In the genomic region with DNA sequence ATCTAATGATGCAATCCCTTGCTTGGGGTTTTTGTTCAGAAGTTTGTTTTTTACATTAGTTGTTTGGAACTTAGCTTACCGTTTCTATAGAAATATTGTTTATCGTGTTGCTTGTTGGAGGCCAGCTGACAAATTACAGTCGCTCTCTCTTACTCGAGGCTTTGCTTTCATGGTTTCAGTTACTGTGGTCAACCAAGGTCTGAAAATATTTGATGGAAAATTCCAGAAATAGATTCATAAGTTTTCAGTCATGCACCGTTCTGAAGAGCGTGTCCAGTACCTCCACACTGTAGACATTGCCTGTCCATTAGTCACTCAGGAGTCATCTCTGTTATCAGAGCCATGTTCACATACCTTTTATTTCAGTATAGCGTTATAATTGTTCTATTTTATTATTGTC, we compare ENCODE assay signal across 14 cellular contexts. TPM values are rescaled to one million over a fixed set of nuclear protein-coding genes. Genes with fewer than 3 reads are reported as not detected.
DNase-seq lines count a peak whose midpoint lies in the region; ATAC-seq lines count a peak whose summit lies in the region.
"Had no signal": no experiment of that assay in that cellular context is flagged by ENCODE, and none has a peak within 500 bp of the region (broad histone marks: within the 10 kb centered on the region; RNA-seq: fewer than 3 reads in every experiment).

No MANE protein-coding gene starts in this region.

- no peaks in the 10 kb centered on the region for H3K9me3 Mint-ChIP-seq in CD8-positive, alpha-beta memory T cell
- H3K9me3 Mint-ChIP-seq: central memory CD8-positive, alpha-beta T cell; WTC11 had no signal

- no peak overlapping the region for H3K27ac ChIP-seq in CD8-positive, alpha-beta memory T cell (ENCODE audit: low read depth, low read length)
- H3K27ac ChIP-seq in right cardiac atrium (ENCODE audit: low read length) = no peak overlapping the region
- H3K27ac ChIP-seq: KMS-11 had no signal

- H3K4me1 Mint-ChIP-seq in CD8-positive, alpha-beta memory T cell = peaks cover 6 to 37% (median 23%) of the 10 kb centered on the region in 3 donors

- peaks cover 6 to 63% (median 25%) of the 10 kb centered on the region in 3 donors for H3K36me3 Mint-ChIP-seq in CD8-positive, alpha-beta memory T cell

- H3K27ac Mint-ChIP-seq in CD8-positive, alpha-beta memory T cell = peak overlapping the region in 3 of 8 donors; percentile 25 to 58 (median 37)
- H3K27ac Mint-ChIP-seq: WTC11 had no signal

- H3K27me3 ChIP-seq in CD8-positive, alpha-beta memory T cell (ENCODE audit: insufficient read depth, low read length, poor library complexity, severe bottlenecking) = no peaks in the 10 kb centered on the region
- no peaks in the 10 kb centered on the region for H3K27me3 ChIP-seq in right cardiac atrium (ENCODE audit: control insufficient read depth, insufficient read depth)

- H3K36me3 ChIP-seq in CD8-positive, alpha-beta memory T cell (ENCODE audit: insufficient read depth, low read length) = no peaks in the 10 kb centered on the region

- CTCF ChIA-PET in CD8-positive, alpha-beta memory T cell (lab: Charles Lee) = no interaction called here

- 95% methylated on average over 7 of the region's 7 CpGs for WGBS in right cardiac atrium

- peak; percentile 34 for ATAC-seq in HG03175 (IDR thresholded peaks at IDR 0.05; ENCODE audit: unreplicated experiment)
- no peak for ATAC-seq in right cardiac atrium
- ATAC-seq in left cardiac atrium = no peak
- ATAC-seq: WTC11 had no signal

- no peak overlapping the region for H3K4me3 Mint-ChIP-seq in CD8-positive, alpha-beta memory T cell
- H3K4me3 Mint-ChIP-seq: central memory CD8-positive, alpha-beta T cell; WTC11 had no signal

- POLR2A ChIA-PET in CD8-positive, alpha-beta memory T cell (lab: Charles Lee) = no interaction called here

- no peaks in the 10 kb centered on the region for H3K9me3 ChIP-seq in CD8-positive, alpha-beta memory T cell (ENCODE audit: low read length)
- no peaks in the 10 kb centered on the region for H3K9me3 ChIP-seq in right cardiac atrium (ENCODE audit: control insufficient read depth, low read length)

- no peaks in the 10 kb centered on the region for H3K4me1 ChIP-seq in CD8-positive, alpha-beta memory T cell (ENCODE audit: insufficient read depth, low read length)
- H3K4me1 ChIP-seq in right cardiac atrium (ENCODE audit: control insufficient read depth, insufficient read depth, low read length) = no peaks in the 10 kb centered on the region

- intact Hi-C loops in right cardiac atrium (cut with DNase I) = no loop called here
- intact Hi-C loops in left cardiac atrium (cut with DNase I) = loop anchor here in 1 of 2 donors (5.0 kb wide), 1 partner anchor 46 kb away; a partner anchor contains a TSS

- no peaks in the 10 kb centered on the region for H3K27me3 Mint-ChIP-seq in CD8-positive, alpha-beta memory T cell
- H3K27me3 Mint-ChIP-seq: central memory CD8-positive, alpha-beta T cell had no signal

- H3K4me3 ChIP-seq in CD8-positive, alpha-beta memory T cell (ENCODE audit: low read length) = no peak overlapping the region
- H3K4me3 ChIP-seq in right cardiac atrium (ENCODE audit: low read length) = no peak overlapping the region
- H3K4me3 ChIP-seq: skin epidermis had no signal

- DNase-seq in AG20443 (ENCODE audit: low spot score) (peak; percentile 17), amniotic epithelial cell (ENCODE audit: low read depth) (peak; percentile 93), kidney tubule cell (ENCODE audit: low spot score) (peak; percentile 92), right cardiac atrium (no peak), left cardiac atrium (no peak), mesenteric fat pad (ENCODE audit: low spot score) (no peak)
- DNase-seq in CD8-positive, alpha-beta memory T cell = no peak
- DNase-seq: activated T-cell treated with anti-CD3 and anti-CD28 coated beads, Interleukin-2, amount 50 U/mL, for 48 hours; SIG-M5 had no signal

RNA-seq across cellular contexts. Expression of a gene that starts 47.9 kb away (rescaled TPM):
- total RNA-seq in CD8-positive, alpha-beta memory T cell = 100 to 1,000 TPM; 174 to 181 TPM
- polyA plus RNA-seq in CD8-positive, alpha-beta memory T cell = 90.3 TPM
- 10 to 100 TPM; 82.5 to 97.9 (median 89.1) TPM for total RNA-seq in right cardiac atrium
- 49.9 TPM for polyA plus RNA-seq in right cardiac atrium
- 10 to 100 TPM; 72.9 to 87.2 TPM for total RNA-seq in left cardiac atrium
- total RNA-seq in mesenteric fat pad = 54.3 TPM

Comparison
In these comparisons a context has a peak if more than half of its experiments do, and no peak if none do; other contexts are left out.
1. DNase-seq: peak in AG20443 (single experiment), amniotic epithelial cell (single experiment) and kidney tubule cell (single experiment); none in CD8-positive, alpha-beta memory T cell (0 of 5), right cardiac atrium (0 of 3), left cardiac atrium (single experiment) and mesenteric fat pad (single experiment).